In genomic region chr2:160664603-160665145, GRCh38 we compare ENCODE assay signal across 22 cellular contexts.
DNase-seq lines count a peak whose midpoint lies in the region; ATAC-seq, FAIRE-seq and TF ChIP-seq lines count a peak whose summit lies in the region.
"Had no signal": no experiment of that assay in that cellular context is flagged by ENCODE, and none has a peak within 500 bp of the region (broad histone marks: within the 10 kb centered on the region; RNA-seq: fewer than 3 reads in every experiment).

No MANE protein-coding gene starts in this region.

- in situ Hi-C loops in G401 (cut with HindIII; ENCODE audit: low sequenced_read_pairs) = no loop called here

- ATAC-seq in right cardiac atrium (peak; percentile 36 to 57), HG03442 (IDR thresholded peaks at IDR 0.05; ENCODE audit: unreplicated experiment) (no peak)
- ATAC-seq: stimulated activated memory B cell treated with anti-CD40 and anti-IgM and Interleukin-4, amounts not matched to agents 10 μg/mL and 1 μg/mL and 100 μg/mL, for 72 hours; upper lobe of right lung had no signal

- peaks cover 22% of the 10 kb centered on the region for H3K4me1 ChIP-seq in cardiac muscle cell (ENCODE audit: low read depth)
- H3K4me1 ChIP-seq in astrocyte (ENCODE audit: insufficient read depth, low read length) = peaks cover 20% of the 10 kb centered on the region
- peaks cover 4% of the 10 kb centered on the region for H3K4me1 ChIP-seq in right cardiac atrium (ENCODE audit: control insufficient read depth, insufficient read depth, low read length)
- peaks cover 14% of the 10 kb centered on the region for H3K4me1 ChIP-seq in smooth muscle cell (ENCODE audit: low read depth)

- no peaks in the 10 kb centered on the region for H3K27me3 Mint-ChIP-seq in astrocyte (ENCODE audit: low read depth, unreplicated experiment)

- H3K4me1 Mint-ChIP-seq in astrocyte (ENCODE audit: low read depth, unreplicated experiment) = peaks cover 31% of the 10 kb centered on the region
- H3K4me1 Mint-ChIP-seq: stimulated activated memory B cell treated with anti-CD40 and anti-IgM and Interleukin-4, amounts not matched to agents 10 μg/mL and 1 μg/mL and 100 μg/mL, for 72 hours had no signal

- H3K27ac ChIP-seq in cardiac muscle cell (peak overlapping the region; percentile 1), astrocyte (ENCODE audit: low read depth, low read length) (no peak overlapping the region), right cardiac atrium (ENCODE audit: low read length) (no peak overlapping the region), smooth muscle cell (ENCODE audit: low read depth) (peak overlapping the region; percentile 100)
- H3K27ac ChIP-seq: upper lobe of right lung had no signal

- intact Hi-C loops in cardiac septum (cut with DNase I) = loop anchor here (5.0 to 10.0 kb wide), 2 partner anchors 172 to 260 kb away; partner anchors contain the start of gene RBMS1
- intact Hi-C loops in right cardiac atrium (cut with DNase I) = loop anchor here in 1 of 4 donors (10.0 kb wide), 1 partner anchor 170 kb away; the partner anchor contains the start of gene RBMS1

- H3K36me3 ChIP-seq in cardiac muscle cell (no peaks in the 10 kb centered on the region), astrocyte (ENCODE audit: insufficient read depth, low read length) (no peaks in the 10 kb centered on the region), smooth muscle cell (ENCODE audit: low read depth) (no peaks in the 10 kb centered on the region)
- H3K36me3 ChIP-seq: upper lobe of right lung had no signal

- H4K20me1 ChIP-seq in astrocyte (ENCODE audit: insufficient read depth, low read length) = no peaks in the 10 kb centered on the region
- no peaks in the 10 kb centered on the region for H4K20me1 ChIP-seq in smooth muscle cell (ENCODE audit: low read depth)

- FAIRE-seq in astrocyte (lab: Jason Lieb, UNC) = peak; percentile 41
- FAIRE-seq: A204.1, endothelial cell of umbilical vein had no signal

- H3K27me3 ChIP-seq in cardiac muscle cell = no peaks in the 10 kb centered on the region
- no peaks in the 10 kb centered on the region for H3K27me3 ChIP-seq in astrocyte (ENCODE audit: insufficient read depth, low read length)
- H3K27me3 ChIP-seq in right cardiac atrium (ENCODE audit: control insufficient read depth, insufficient read depth) = no peaks in the 10 kb centered on the region
- no peaks in the 10 kb centered on the region for H3K27me3 ChIP-seq in smooth muscle cell (ENCODE audit: low read depth)
- H3K27me3 ChIP-seq: upper lobe of right lung had no signal

- H2AFZ ChIP-seq in astrocyte (ENCODE audit: low read depth, low read length) = peak overlapping the region; percentile 28
- peak overlapping the region; percentile 9 for H2AFZ ChIP-seq in smooth muscle cell (ENCODE audit: low read depth)

- no peaks in the 10 kb centered on the region for H3K79me2 ChIP-seq in astrocyte (ENCODE audit: insufficient read depth, low read length)
- no peaks in the 10 kb centered on the region for H3K79me2 ChIP-seq in smooth muscle cell (ENCODE audit: low read depth)

- H3F3A ChIP-seq in smooth muscle cell (ENCODE audit: low read depth) = peaks cover 25% of the 10 kb centered on the region

- DNase-seq in cardiac muscle cell (ENCODE audit: low read depth in 1 of 2, low spot score in 1 of 2) (no peak), cardiac septum (ENCODE audit: low spot score) (no peak), astrocyte (ENCODE audit: low read depth) (no peak), right cardiac atrium (no peak), smooth muscle cell (lab: John Stamatoyannopoulos, UW; ENCODE audit: unreplicated experiment) (no peak), G401 (ENCODE audit: low spot score) (no peak)
- DNase-seq in stimulated activated CD8-positive, alpha-beta memory T cell treated with anti-CD3 and anti-CD28 coated beads, Interleukin-4, amount 100 ng/mL, for 48 hours = no peak
- DNase-seq: activated CD4-positive, alpha-beta T cell treated with anti-CD3 and anti-CD28 coated beads, Interleukin-2, amount 50 U/mL, for 1 hour; activated naive CD4-positive, alpha-beta T cell treated with anti-CD3 and anti-CD28 coated beads, Interleukin-2, amount 50 U/mL, for 16 hours; foreskin fibroblast; GF-D8; hippocampal formation; immature natural killer cell; NCI-H1092 treated with DMSO at 0.1 percent for 48 hours; NCI-H187 treated with DMSO at 0.1 percent for 48 hours; NCI-H69; upper lobe of right lung had no signal

- no peaks in the 10 kb centered on the region for H3K36me3 Mint-ChIP-seq in astrocyte (ENCODE audit: low read depth, unreplicated experiment)
- H3K36me3 Mint-ChIP-seq: immature natural killer cell; stimulated activated memory B cell treated with anti-CD40 and anti-IgM and Interleukin-4, amounts not matched to agents 10 μg/mL and 1 μg/mL and 100 μg/mL, for 72 hours had no signal

- no peak overlapping the region for H3K4me3 ChIP-seq in cardiac muscle cell
- H3K4me3 ChIP-seq in astrocyte (ENCODE audit: insufficient read depth, low read depth, low read length) = no peak overlapping the region
- H3K4me3 ChIP-seq in right cardiac atrium (ENCODE audit: low read length) = no peak overlapping the region
- H3K4me3 ChIP-seq in smooth muscle cell = no peak overlapping the region
- H3K4me3 ChIP-seq: upper lobe of right lung had no signal

- WGBS in right cardiac atrium = 28% methylated on average over 2 of the region's 2 CpGs
- 18% methylated on average over 2 of the region's 2 CpGs for WGBS in smooth muscle cell (ENCODE audit: low lambda C conversion rate)

- no peak overlapping the region for H3K27ac Mint-ChIP-seq in astrocyte (ENCODE audit: unreplicated experiment)
- H3K27ac Mint-ChIP-seq: immature natural killer cell; stimulated activated memory B cell treated with anti-CD40 and anti-IgM and Interleukin-4, amounts not matched to agents 10 μg/mL and 1 μg/mL and 100 μg/mL, for 72 hours; T-helper 2 cell treated with Interferon-gamma antibody and Interleukin-4, amounts not matched to agents 5 μg/mL and 100 μg/mL, for 36 hours had no signal

- no peak overlapping the region for H3K4me3 Mint-ChIP-seq in astrocyte (ENCODE audit: unreplicated experiment)
- H3K4me3 Mint-ChIP-seq: immature natural killer cell; stimulated activated memory B cell treated with anti-CD40 and anti-IgM and Interleukin-4, amounts not matched to agents 10 μg/mL and 1 μg/mL and 100 μg/mL, for 72 hours; T-helper 2 cell treated with Interferon-gamma antibody and Interleukin-4, amounts not matched to agents 5 μg/mL and 100 μg/mL, for 36 hours had no signal

- H3K9me3 ChIP-seq in cardiac muscle cell (ENCODE audit: low read depth) = no peaks in the 10 kb centered on the region
- no peaks in the 10 kb centered on the region for H3K9me3 ChIP-seq in astrocyte (ENCODE audit: insufficient read depth, low read depth, low read length)
- H3K9me3 ChIP-seq in right cardiac atrium (ENCODE audit: control insufficient read depth, low read length) = no peaks in the 10 kb centered on the region
- H3K9me3 ChIP-seq in smooth muscle cell (replicated peaks; ENCODE audit: low read depth) = no peaks in the 10 kb centered on the region
- H3K9me3 ChIP-seq: upper lobe of right lung had no signal

- H3K9me3 Mint-ChIP-seq in astrocyte (ENCODE audit: unreplicated experiment) = no peaks in the 10 kb centered on the region
- H3K9me3 Mint-ChIP-seq: immature natural killer cell; stimulated activated memory B cell treated with anti-CD40 and anti-IgM and Interleukin-4, amounts not matched to agents 10 μg/mL and 1 μg/mL and 100 μg/mL, for 72 hours; T-helper 2 cell treated with Interferon-gamma antibody and Interleukin-4, amounts not matched to agents 5 μg/mL and 100 μg/mL, for 36 hours had no signal

- no peak for TF ChIP-seq CTCF in cardiac muscle cell (IDR thresholded peaks at IDR 0.05; ENCODE audit: low read depth, low read length)
- no peak for TF ChIP-seq CTCF in astrocyte (IDR thresholded peaks at IDR 0.05; ENCODE audit: insufficient read depth, low read depth, low read length)
- TF ChIP-seq CTCF in smooth muscle cell (IDR thresholded peaks at IDR 0.05; ENCODE audit: borderline replicate concordance, insufficient read depth, poor library complexity, severe bottlenecking) = no peak

- H3K9ac ChIP-seq in astrocyte (ENCODE audit: low read length) = no peak overlapping the region
- H3K9ac ChIP-seq in smooth muscle cell (ENCODE audit: low read depth) = peak overlapping the region; percentile 29

- H3K4me2 ChIP-seq in astrocyte (ENCODE audit: low read length) (no peak overlapping the region), smooth muscle cell (peak overlapping the region; percentile 47)

Comparison
In these comparisons a context has a peak if more than half of its experiments do, and no peak if none do; other contexts are left out.
1. H3K27ac ChIP-seq: peak in cardiac muscle cell (single experiment) and smooth muscle cell (single experiment); none in astrocyte (single experiment) and right cardiac atrium (single experiment).